In the genomic region with DNA sequence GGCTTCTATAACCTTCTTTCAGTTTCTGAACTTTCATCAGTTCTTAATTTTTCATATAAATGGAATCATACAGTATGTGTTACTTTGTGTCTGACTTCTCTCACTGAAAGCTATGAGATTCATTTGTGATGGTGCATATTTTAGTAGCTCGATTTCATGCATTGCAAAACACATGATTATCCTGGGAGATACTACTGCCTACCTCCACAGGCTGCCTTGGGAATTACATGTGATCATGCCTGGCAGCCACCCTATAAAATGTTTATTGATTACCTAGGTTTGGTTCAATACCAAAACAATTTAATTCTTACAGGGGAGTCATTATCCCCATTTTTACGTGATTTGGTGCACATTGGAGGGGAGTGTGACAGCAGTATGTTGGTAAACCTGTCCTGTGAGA, we compare ENCODE assay signal across 18 cellular contexts. TPM values are rescaled to one million over a fixed set of nuclear protein-coding genes. Genes with fewer than 3 reads are reported as not detected.
DNase-seq lines count a peak whose midpoint lies in the region; ATAC-seq, FAIRE-seq and TF ChIP-seq lines count a peak whose summit lies in the region.
"Had no signal": no experiment of that assay in that cellular context is flagged by ENCODE, and none has a peak within 500 bp of the region (broad histone marks: within the 10 kb centered on the region; RNA-seq: fewer than 3 reads in every experiment).

No MANE protein-coding gene starts in this region.

- H3K4me3 Mint-ChIP-seq in astrocyte (ENCODE audit: unreplicated experiment) (no peak overlapping the region), glutamatergic neuron (ENCODE audit: unreplicated experiment) (no peak overlapping the region)
- H3K4me3 Mint-ChIP-seq: CD4-positive, alpha-beta memory T cell had no signal

- H2AFZ ChIP-seq in GM23248: no peak overlapping the region
- no peak overlapping the region for H2AFZ ChIP-seq in astrocyte (ENCODE audit: low read depth, low read length)

- H3K9ac ChIP-seq in GM23248 (no peak overlapping the region), astrocyte (ENCODE audit: low read length) (no peak overlapping the region)

- TF ChIP-seq CTCF in 22Rv1 (IDR thresholded peaks at IDR 0.05) (peak; percentile 19; the same call in 1 of the 2 replicates), astrocyte (IDR thresholded peaks at IDR 0.05; ENCODE audit: insufficient read depth, low read depth, low read length) (peak; percentile 6), glutamatergic neuron (IDR thresholded peaks at IDR 0.05; ENCODE audit: partially characterized antibody, unreplicated experiment) (peak; percentile 22), upper lobe of left lung (IDR thresholded peaks at IDR 0.05) (no peak)

- H3K36me3 Mint-ChIP-seq in astrocyte (ENCODE audit: low read depth, unreplicated experiment) (no peaks in the 10 kb centered on the region), glutamatergic neuron (ENCODE audit: unreplicated experiment) (peaks cover 7% of the 10 kb centered on the region)
- H3K36me3 Mint-ChIP-seq: CD4-positive, alpha-beta memory T cell had no signal

- H3K27ac Mint-ChIP-seq in astrocyte (ENCODE audit: unreplicated experiment) (no peak overlapping the region), glutamatergic neuron (ENCODE audit: unreplicated experiment) (no peak overlapping the region)
- H3K27ac Mint-ChIP-seq: CD4-positive, alpha-beta memory T cell had no signal

- H3K27ac ChIP-seq in 22Rv1 (no peak overlapping the region), GM23248 (no peak overlapping the region), astrocyte (ENCODE audit: low read depth, low read length) (no peak overlapping the region), upper lobe of left lung (no peak overlapping the region)
- H3K27ac ChIP-seq: A549 had no signal

- no peaks in the 10 kb centered on the region for H3K9me2 ChIP-seq in GM23248 (ENCODE audit: insufficient read depth)

- no peak for ATAC-seq in upper lobe of left lung (ENCODE audit: low FRiP score in 2 of 2)
- ATAC-seq: A549, Right ventricle myocardium inferior had no signal

- H3K79me2 ChIP-seq in GM23248 (ENCODE audit: insufficient read depth) (no peaks in the 10 kb centered on the region), astrocyte (ENCODE audit: insufficient read depth, low read length) (no peaks in the 10 kb centered on the region)

- no peaks in the 10 kb centered on the region for H3K9me3 ChIP-seq in GM23248 (ENCODE audit: low read depth)
- no peaks in the 10 kb centered on the region for H3K9me3 ChIP-seq in astrocyte (ENCODE audit: insufficient read depth, low read depth, low read length)
- no peaks in the 10 kb centered on the region for H3K9me3 ChIP-seq in upper lobe of left lung
- H3K9me3 ChIP-seq: A549, MG63 had no signal

- FAIRE-seq in astrocyte (lab: Jason Lieb, UNC): no peak
- FAIRE-seq: A549 had no signal

- H3K27me3 Mint-ChIP-seq in astrocyte (ENCODE audit: low read depth, unreplicated experiment): peaks cover 13% of the 10 kb centered on the region
- H3K27me3 Mint-ChIP-seq in glutamatergic neuron (ENCODE audit: unreplicated experiment): peaks cover 8% of the 10 kb centered on the region

- H4K20me1 ChIP-seq in GM23248 (ENCODE audit: insufficient read depth) (no peaks in the 10 kb centered on the region), astrocyte (ENCODE audit: insufficient read depth, low read length) (no peaks in the 10 kb centered on the region)

- peaks cover 4% of the 10 kb centered on the region for H3K9me3 Mint-ChIP-seq in astrocyte (ENCODE audit: unreplicated experiment)
- no peaks in the 10 kb centered on the region for H3K9me3 Mint-ChIP-seq in glutamatergic neuron (ENCODE audit: unreplicated experiment)
- H3K9me3 Mint-ChIP-seq: CD4-positive, alpha-beta memory T cell had no signal

- H3K4me3 ChIP-seq in GM23248 (no peak overlapping the region), astrocyte (ENCODE audit: insufficient read depth, low read depth, low read length) (no peak overlapping the region), upper lobe of left lung (no peak overlapping the region)
- H3K4me3 ChIP-seq: A549, MG63 had no signal

- in situ Hi-C loops in GM23248 (cut with MboI): no loop called here

- TF ChIP-seq EP300 in upper lobe of left lung (IDR thresholded peaks at IDR 0.05): no peak

- H3K36me3 ChIP-seq in GM23248 (ENCODE audit: low read depth): no peaks in the 10 kb centered on the region
- H3K36me3 ChIP-seq in astrocyte (ENCODE audit: insufficient read depth, low read length): no peaks in the 10 kb centered on the region
- no peaks in the 10 kb centered on the region for H3K36me3 ChIP-seq in upper lobe of left lung
- H3K36me3 ChIP-seq: MG63 had no signal

- H3K4me2 ChIP-seq in GM23248 (ENCODE audit: unreplicated experiment) (no peak overlapping the region), astrocyte (ENCODE audit: low read length) (no peak overlapping the region)
- H3K4me2 ChIP-seq: A549 had no signal

- H3K4me1 ChIP-seq in GM23248 (ENCODE audit: insufficient read depth) (peaks cover 5% of the 10 kb centered on the region), astrocyte (ENCODE audit: insufficient read depth, low read length) (peaks cover 8% of the 10 kb centered on the region), upper lobe of left lung (no peaks in the 10 kb centered on the region)

- WGBS in GM23248 (ENCODE audit: low coverage in 1 of 2, low lambda C conversion rate in 2 of 2, missing lambda C conversion rate in 2 of 2), 2 experiments: 44% methylated on average over 2 of the region's 2 CpGs
- WGBS in upper lobe of left lung, 2 donors: 83 to 88% methylated on average over 2 of the region's 2 CpGs

- H3K27me3 ChIP-seq in GM23248 (replicated peaks; ENCODE audit: insufficient read depth): peaks cover 18% of the 10 kb centered on the region; the same call in 1 of the 2 replicates
- H3K27me3 ChIP-seq in astrocyte (ENCODE audit: insufficient read depth, low read length): no peaks in the 10 kb centered on the region
- H3K27me3 ChIP-seq in upper lobe of left lung: no peaks in the 10 kb centered on the region
- H3K27me3 ChIP-seq: MG63 had no signal

- DNase-seq in GM23248 (peak; percentile 7), astrocyte (ENCODE audit: low read depth) (no peak), glutamatergic neuron (no peak), NCI-H69 (lab: John Stamatoyannopoulos, UW) (no peak), ecto neural progenitor cell (ENCODE audit: low spot score) (no peak), NCI-H1105 treated with DMSO at 0.1 percent for 48 hours (lab: John Stamatoyannopoulos, UW) (no peak), upper lobe of left lung (no peak)
- DNase-seq: AML-193; CD4-positive, alpha-beta memory T cell; HCEC 1CT; KG1; MG63; NCI-H1105; NCI-H187; NCI-H748 treated with DMSO at 0.1 percent for 48 hours had no signal

- no peak for TF ChIP-seq POLR2A in upper lobe of left lung (IDR thresholded peaks at IDR 0.05)

- peaks cover 5% of the 10 kb centered on the region; the same call in 1 of the 2 replicates for H3F3A ChIP-seq in GM23248 (ENCODE audit: insufficient read depth)

- H3K4me1 Mint-ChIP-seq in astrocyte (ENCODE audit: low read depth, unreplicated experiment): peaks cover 16% of the 10 kb centered on the region
- peaks cover 16% of the 10 kb centered on the region for H3K4me1 Mint-ChIP-seq in glutamatergic neuron (ENCODE audit: low read depth, unreplicated experiment)
- H3K4me1 Mint-ChIP-seq: CD4-positive, alpha-beta memory T cell had no signal

RNA-seq across cellular contexts. Expression of a gene that starts 34.1 kb away (rescaled TPM):
- total RNA-seq in GM23248 (2014; rRNA removed; shearing (Covaris generic)): 20.3 and 42.2 TPM in 2 replicates
- 21.0 and 23.8 TPM in 2 replicates for polyA plus RNA-seq in GM23248 (2016; fragmentation: Nextera tagmentation; extraction: Ambion mirVana)
- 41.0 TPM in 2 replicates for total RNA-seq in astrocyte
- total RNA-seq in glutamatergic neuron (ENCODE audit: unreplicated experiment): 126 TPM
- total RNA-seq in upper lobe of left lung: 10 to 100 TPM; 14.9 to 49.2 (median 30.1) TPM

Comparison
In these comparisons a context has a peak if more than half of its experiments do, and no peak if none do; other contexts are left out.
1. CTCF ChIP-seq: peak in 22Rv1 (single experiment), astrocyte (single experiment) and glutamatergic neuron (single experiment); none in upper lobe of left lung (0 of 6).